23 cellular contexts compared by ENCODE assay signal in genomic region chr11:67609316-67609715, GRCh38. TPM values are rescaled to one million over a fixed set of nuclear protein-coding genes. Genes with fewer than 3 reads are reported as not detected.
DNase-seq lines count a peak whose midpoint lies in the region; TF ChIP-seq lines count a peak whose summit lies in the region.
"Had no signal": no experiment of that assay in that cellular context is flagged by ENCODE, and none has a peak within 500 bp of the region (broad histone marks: within the 10 kb centered on the region; RNA-seq: fewer than 3 reads in every experiment).

No MANE protein-coding gene starts in this region.

- CTCF ChIA-PET in CD8-positive, alpha-beta memory T cell (lab: Charles Lee): interaction anchor here (1.7 kb wide), 1 partner anchor 20 kb away, joined by 8 read pairs; the partner anchor contains the start of gene NUDT8

- no peak overlapping the region for H3K4me3 ChIP-seq in CD8-positive, alpha-beta memory T cell (ENCODE audit: low read length)
- H3K4me3 ChIP-seq in neural progenitor cell: no peak overlapping the region
- H3K4me3 ChIP-seq: GM23248 had no signal

- no peaks in the 10 kb centered on the region for H3K27me3 Mint-ChIP-seq in activated T-cell treated with anti-CD3 and anti-CD28 coated beads, Interleukin-2, amount 50 U/mL, for 24 hours
- H3K27me3 Mint-ChIP-seq in CD8-positive, alpha-beta memory T cell: no peaks in the 10 kb centered on the region
- H3K27me3 Mint-ChIP-seq in brain (peaks cover 6% of the 10 kb centered on the region), neural progenitor cell (ENCODE audit: insufficient read depth, low read depth) (peaks cover 11% of the 10 kb centered on the region), nephron progenitor cell (ENCODE audit: low read depth, poor library complexity) (peaks cover 16% of the 10 kb centered on the region), type B pancreatic cell (peaks cover 3% of the 10 kb centered on the region)

- H3K4me2 ChIP-seq in neural progenitor cell: no peak overlapping the region

- H3K36me3 ChIP-seq in CD8-positive, alpha-beta memory T cell (ENCODE audit: insufficient read depth, low read length): peaks cover 18% of the 10 kb centered on the region
- H3K36me3 ChIP-seq in neural progenitor cell: no peaks in the 10 kb centered on the region

- H4K20me1 ChIP-seq in neural progenitor cell (ENCODE audit: low read depth): no peaks in the 10 kb centered on the region

- H3K9me3 ChIP-seq in CD8-positive, alpha-beta memory T cell (ENCODE audit: low read length): no peaks in the 10 kb centered on the region
- no peaks in the 10 kb centered on the region for H3K9me3 ChIP-seq in neural progenitor cell (ENCODE audit: low read depth)

- no peak for DNase-seq in activated T-cell treated with anti-CD3 and anti-CD28 coated beads, Interleukin-2, amount 50 U/mL, for 24 hours
- no peak for DNase-seq in activated T-cell treated with anti-CD3 and anti-CD28 coated beads, Interleukin-2, amount 50 U/mL, for 1 hour
- DNase-seq in CD8-positive, alpha-beta memory T cell: no peak
- DNase-seq in neural progenitor cell (ENCODE audit: low spot score) (no peak), nephron progenitor cell (no peak), type B pancreatic cell (ENCODE audit: extremely low spot score, unreplicated experiment) (no peak), DMS53 treated with DMSO at 0.1 percent for 48 hours (lab: John Stamatoyannopoulos, UW; ENCODE audit: unreplicated experiment) (no peak)
- DNase-seq: CD4-positive, CD25-positive, alpha-beta regulatory T cell; COR-L47; DMS53; GM23248; H7; KG1; MM.1S; NCI-H2029; NCI-H446; NCI-H524 treated with DMSO at 0.1 percent for 48 hours; NCI-H774; NK-92 treated with Interleukin-12 subunit alpha and Interleukin-12 subunit beta, amount 100 ng/mL, for 24 hours; PC-3 had no signal

- peaks cover 10% of the 10 kb centered on the region for H3K79me2 ChIP-seq in neural progenitor cell (ENCODE audit: low read depth)

- no peak overlapping the region for H3K27ac ChIP-seq in CD8-positive, alpha-beta memory T cell (ENCODE audit: low read depth, low read length)
- H3K27ac ChIP-seq in neural progenitor cell: no peak overlapping the region
- H3K27ac ChIP-seq: GM23248 had no signal

- H3K9me3 Mint-ChIP-seq in activated T-cell treated with anti-CD3 and anti-CD28 coated beads, Interleukin-2, amount 50 U/mL, for 24 hours: no peaks in the 10 kb centered on the region
- H3K9me3 Mint-ChIP-seq in CD8-positive, alpha-beta memory T cell: no peaks in the 10 kb centered on the region
- H3K9me3 Mint-ChIP-seq in brain: no peaks in the 10 kb centered on the region
- H3K9me3 Mint-ChIP-seq in neural progenitor cell: no peaks in the 10 kb centered on the region
- no peaks in the 10 kb centered on the region for H3K9me3 Mint-ChIP-seq in nephron progenitor cell
- H3K9me3 Mint-ChIP-seq in type B pancreatic cell: no peaks in the 10 kb centered on the region

- peak overlapping the region; percentile 36 for H3K27ac Mint-ChIP-seq in activated T-cell treated with anti-CD3 and anti-CD28 coated beads, Interleukin-2, amount 50 U/mL, for 24 hours
- peak overlapping the region in 5 of 8 donors; percentile 36 to 77 (median 61) for H3K27ac Mint-ChIP-seq in CD8-positive, alpha-beta memory T cell
- H3K27ac Mint-ChIP-seq in brain (no peak overlapping the region), neural progenitor cell (no peak overlapping the region), nephron progenitor cell (no peak overlapping the region), type B pancreatic cell (no peak overlapping the region)

- no peak overlapping the region for H2AFZ ChIP-seq in neural progenitor cell (replicated peaks)
- H2AFZ ChIP-seq: GM23248 had no signal

- peaks cover 20% of the 10 kb centered on the region for H3F3A ChIP-seq in neural progenitor cell (ENCODE audit: low read depth)

- peaks cover 68% of the 10 kb centered on the region for H3K36me3 Mint-ChIP-seq in activated T-cell treated with anti-CD3 and anti-CD28 coated beads, Interleukin-2, amount 50 U/mL, for 24 hours (ENCODE audit: low read depth)
- H3K36me3 Mint-ChIP-seq in CD8-positive, alpha-beta memory T cell: peaks cover 0 to 46% (median 2%) of the 10 kb centered on the region in 3 donors
- H3K36me3 Mint-ChIP-seq in brain (peaks cover 14% of the 10 kb centered on the region), neural progenitor cell (peaks cover 5% of the 10 kb centered on the region), nephron progenitor cell (ENCODE audit: low read depth) (peaks cover 9% of the 10 kb centered on the region), type B pancreatic cell (no peaks in the 10 kb centered on the region)

- H3K27me3 ChIP-seq in CD8-positive, alpha-beta memory T cell (ENCODE audit: insufficient read depth, low read length, poor library complexity, severe bottlenecking): no peaks in the 10 kb centered on the region
- H3K27me3 ChIP-seq in neural progenitor cell: peaks cover 14% of the 10 kb centered on the region

- peaks cover 50% of the 10 kb centered on the region for H3K4me1 Mint-ChIP-seq in activated T-cell treated with anti-CD3 and anti-CD28 coated beads, Interleukin-2, amount 50 U/mL, for 24 hours (ENCODE audit: low read depth)
- H3K4me1 Mint-ChIP-seq in CD8-positive, alpha-beta memory T cell: peaks cover 22 to 49% (median 29%) of the 10 kb centered on the region in 3 donors
- peaks cover 40% of the 10 kb centered on the region for H3K4me1 Mint-ChIP-seq in brain
- peaks cover 29% of the 10 kb centered on the region for H3K4me1 Mint-ChIP-seq in neural progenitor cell
- H3K4me1 Mint-ChIP-seq in nephron progenitor cell: peaks cover 18% of the 10 kb centered on the region
- peaks cover 4% of the 10 kb centered on the region for H3K4me1 Mint-ChIP-seq in type B pancreatic cell (ENCODE audit: unreplicated experiment)

- TF ChIP-seq CTCF in brain (conservative IDR thresholded peaks at IDR 0.05) (no peak), neural progenitor cell (IDR thresholded peaks at IDR 0.05) (no peak), nephron progenitor cell (IDR thresholded peaks at IDR 0.05) (no peak), type B pancreatic cell (conservative IDR thresholded peaks at IDR 0.05) (no peak)

- POLR2A ChIA-PET in CD8-positive, alpha-beta memory T cell (lab: Charles Lee): no interaction called here

- H3K4me1 ChIP-seq in CD8-positive, alpha-beta memory T cell (ENCODE audit: insufficient read depth, low read length): peaks cover 33% of the 10 kb centered on the region
- H3K4me1 ChIP-seq in neural progenitor cell: peaks cover 25% of the 10 kb centered on the region

- no peak overlapping the region for H3K4me3 Mint-ChIP-seq in activated T-cell treated with anti-CD3 and anti-CD28 coated beads, Interleukin-2, amount 50 U/mL, for 24 hours
- peak overlapping the region in 1 of 7 donors; percentile 27 for H3K4me3 Mint-ChIP-seq in CD8-positive, alpha-beta memory T cell
- H3K4me3 Mint-ChIP-seq in brain: peak overlapping the region in 4 of 5 experiments; percentile 11 to 58 (median 29)
- H3K4me3 Mint-ChIP-seq in neural progenitor cell: peak overlapping the region; percentile 64
- no peak overlapping the region for H3K4me3 Mint-ChIP-seq in nephron progenitor cell
- no peak overlapping the region for H3K4me3 Mint-ChIP-seq in type B pancreatic cell

- H3K9ac ChIP-seq in neural progenitor cell: no peak overlapping the region
- H3K9ac ChIP-seq: GM23248 had no signal

RNA-seq across cellular contexts. Expression of gene NDUFV1, which starts 2.6 kb away (rescaled TPM):
- total RNA-seq in CD8-positive, alpha-beta memory T cell: 100 to 1,000 TPM; 321 to 326 TPM
- polyA plus RNA-seq in CD8-positive, alpha-beta memory T cell: 140 TPM
- 237 TPM for polyA plus RNA-seq in brain (ENCODE audit: insufficient read depth, low read depth, low replicate concordance)
- total RNA-seq in neural progenitor cell (ENCODE audit: low replicate concordance) (71.0 and 137 TPM in 2 replicates), type B pancreatic cell (ENCODE audit: low replicate concordance) (220 and 226 TPM in 2 replicates)

RNA-seq across cellular contexts. Expression of gene NUDT8, which starts 20.4 kb away (rescaled TPM):
- total RNA-seq in CD8-positive, alpha-beta memory T cell: 10 to 100 TPM; 26.2 to 27.9 TPM
- polyA plus RNA-seq in CD8-positive, alpha-beta memory T cell: 3.5 TPM
- 5.2 TPM for polyA plus RNA-seq in brain (ENCODE audit: insufficient read depth, low read depth, low replicate concordance)
- 1.6 and 4.1 TPM in 2 replicates for total RNA-seq in neural progenitor cell (ENCODE audit: low replicate concordance)
- total RNA-seq in type B pancreatic cell (ENCODE audit: low replicate concordance): 10.3 and 16.0 TPM in 2 replicates

RNA-seq across cellular contexts. Expression of gene GSTP1, which starts 25.7 kb away (rescaled TPM):
- total RNA-seq in CD8-positive, alpha-beta memory T cell: 100 to 1,000 TPM; 462 to 474 TPM
- polyA plus RNA-seq in CD8-positive, alpha-beta memory T cell: 333 TPM
- 752 TPM for polyA plus RNA-seq in brain (ENCODE audit: insufficient read depth, low read depth, low replicate concordance)
- total RNA-seq in neural progenitor cell (ENCODE audit: low replicate concordance): 436 and 1,035 TPM in 2 replicates
- 1,009 and 1,011 TPM in 2 replicates for total RNA-seq in type B pancreatic cell (ENCODE audit: low replicate concordance)

RNA-seq across cellular contexts. Expression of gene TBX10, which starts 30.2 kb away (rescaled TPM):
- total RNA-seq in CD8-positive, alpha-beta memory T cell: not detected
- not detected for polyA plus RNA-seq in CD8-positive, alpha-beta memory T cell
- not detected for polyA plus RNA-seq in brain (ENCODE audit: insufficient read depth, low read depth, low replicate concordance)
- not detected in 2 replicates for total RNA-seq in neural progenitor cell (ENCODE audit: low replicate concordance)
- total RNA-seq in type B pancreatic cell (ENCODE audit: low replicate concordance): not detected in 2 replicates
- total RNA-seq: A172; CD4-positive, CD25-positive, alpha-beta regulatory T cell; GM23248; H7; PC-3 had no signal
- polyA plus RNA-seq: BJ; CD4-positive, CD25-positive, alpha-beta regulatory T cell; GM23248 had no signal

RNA-seq across cellular contexts. Expression of gene ACY3, which starts 41.2 kb away (rescaled TPM):
- under 1 TPM; 0.49 to 0.55 TPM for total RNA-seq in CD8-positive, alpha-beta memory T cell
- polyA plus RNA-seq in CD8-positive, alpha-beta memory T cell: 0.38 TPM
- 3.0 TPM for polyA plus RNA-seq in brain (ENCODE audit: insufficient read depth, low read depth, low replicate concordance)
- total RNA-seq in neural progenitor cell (ENCODE audit: low replicate concordance): not detected in 2 replicates
- total RNA-seq in type B pancreatic cell (ENCODE audit: low replicate concordance): 2.2 and 5.8 TPM in 2 replicates
- total RNA-seq: GM23248, H7, PC-3 had no signal
- polyA plus RNA-seq: BJ, GM23248 had no signal

Comparison
In these comparisons a context has a peak if more than half of its experiments do, and no peak if none do; other contexts are left out.
1. H3K27ac Mint-ChIP-seq: peak in activated T-cell treated with anti-CD3 and anti-CD28 coated beads, Interleukin-2, amount 50 U/mL, for 24 hours (single experiment) and CD8-positive, alpha-beta memory T cell (5 of 8); none in brain (0 of 5), neural progenitor cell (single experiment), nephron progenitor cell (single experiment) and type B pancreatic cell (single experiment).
2. H3K4me3 Mint-ChIP-seq: peak in brain (4 of 5) and neural progenitor cell (single experiment); none in activated T-cell treated with anti-CD3 and anti-CD28 coated beads, Interleukin-2, amount 50 U/mL, for 24 hours (single experiment), nephron progenitor cell (single experiment) and type B pancreatic cell (single experiment).